ENCODE assay signal across 20 cellular contexts in genomic region chr5:139952464-139953070, GRCh38.
DNase-seq lines count a peak whose midpoint lies in the region; ATAC-seq, FAIRE-seq and TF ChIP-seq lines count a peak whose summit lies in the region.
"Had no signal": no experiment of that assay in that cellular context is flagged by ENCODE, and none has a peak within 500 bp of the region (broad histone marks: within the 10 kb centered on the region; RNA-seq: fewer than 3 reads in every experiment).

No MANE protein-coding gene starts in this region.

- peak overlapping the region; percentile 26 to 70 for H3K27ac ChIP-seq in breast epithelium
- H3K27ac ChIP-seq in mammary epithelial cell (ENCODE audit: insufficient read depth, low read depth, low read length), result no peak overlapping the region
- H3K27ac ChIP-seq in H1 (ENCODE audit: low read depth, low read length), result no peak overlapping the region
- H3K27ac ChIP-seq in OCI-LY7 (ENCODE audit: low read depth, low read length, poor library complexity, severe bottlenecking), result no peak overlapping the region
- no peak overlapping the region for H3K27ac ChIP-seq in foreskin keratinocyte
- H3K27ac ChIP-seq: A549, Peyer's patch had no signal

- H3K27me3 Mint-ChIP-seq in osteocyte (ENCODE audit: unreplicated experiment), result peaks cover 64% of the 10 kb centered on the region

- no peaks in the 10 kb centered on the region for H4K20me1 ChIP-seq in mammary epithelial cell (ENCODE audit: insufficient read depth, low read length)
- no peaks in the 10 kb centered on the region for H4K20me1 ChIP-seq in H1 (replicated peaks in 1 of 2; ENCODE audit: control insufficient read depth in 1 of 2, insufficient read depth in 2 of 2, low read length in 2 of 2)
- no peaks in the 10 kb centered on the region for H4K20me1 ChIP-seq in OCI-LY7 (ENCODE audit: insufficient read depth, low read length)

- no peak overlapping the region for H3K4me3 Mint-ChIP-seq in osteocyte (ENCODE audit: unreplicated experiment)
- H3K4me3 Mint-ChIP-seq: H9 had no signal

- in situ Hi-C loops in mammary epithelial cell (cut with MboI; ENCODE audit: low sequenced_read_pairs in 2 of 2), result no loop called here

- DNase-seq in breast epithelium (ENCODE audit: low spot score in 2 of 2), result no peak
- DNase-seq in mammary epithelial cell, result no peak
- no peak for DNase-seq in H1 (ENCODE audit: low read depth in 1 of 2, low spot score in 2 of 2)
- peak; percentile 69 for DNase-seq in osteocyte (ENCODE audit: extremely low spot score, unreplicated experiment)
- no peak for DNase-seq in OCI-LY7 (ENCODE audit: low spot score)
- no peak for DNase-seq in foreskin keratinocyte
- DNase-seq: BE2C, DMS79, H9, KBM-7, MM.1S, NCI-H1092, NCI-H146, NCI-H2029, NCI-H748 treated with DMSO at 0.1 percent for 48 hours, Peyer's patch had no signal

- POLR2A ChIA-PET in H1 (lab: Charles Lee; ENCODE audit: partially characterized antibody) (no interaction called here), OCI-LY7 (lab: Charles Lee) (no interaction called here)

- dilution Hi-C loops in mammary epithelial cell (cut with HindIII; ENCODE audit: low sequenced_read_pairs), result no loop called here

- H3K27ac Mint-ChIP-seq in osteocyte (ENCODE audit: unreplicated experiment), result no peak overlapping the region

- H3K4me2 ChIP-seq in mammary epithelial cell (ENCODE audit: insufficient read depth, low read depth, low read length) (no peak overlapping the region), H1 (ENCODE audit: insufficient read depth in 1 of 2, low read depth in 2 of 2, low read length in 2 of 2) (no peak overlapping the region), OCI-LY7 (ENCODE audit: low read length) (no peak overlapping the region)
- H3K4me2 ChIP-seq: A549 had no signal

- no peak overlapping the region for H3K23ac ChIP-seq in H1 (ENCODE audit: insufficient read length)

- TF ChIP-seq CTCF in breast epithelium (IDR thresholded peaks at IDR 0.05), result no peak
- TF ChIP-seq CTCF in mammary epithelial cell (conservative IDR thresholded peaks at IDR 0.05 in 1 of 2, IDR thresholded peaks at IDR 0.05 in 1 of 2; ENCODE audit: extremely low read depth in 1 of 2, insufficient read depth in 1 of 2, low read depth in 1 of 2, low read length in 2 of 2), result no peak
- TF ChIP-seq CTCF in H1 (IDR thresholded peaks at IDR 0.05; ENCODE audit: control extremely low read depth in 1 of 3, insufficient read depth in 1 of 3, low read depth in 1 of 3, low read length in 3 of 3), result no peak
- TF ChIP-seq CTCF in osteocyte (IDR thresholded peaks at IDR 0.05), result no peak
- TF ChIP-seq CTCF in OCI-LY7 (conservative IDR thresholded peaks at IDR 0.05; ENCODE audit: low read length), result no peak
- TF ChIP-seq CTCF in foreskin keratinocyte (conservative IDR thresholded peaks at IDR 0.05), result no peak

- H2BK5ac ChIP-seq in H1 (ENCODE audit: low read depth, low read length), result no peak overlapping the region; the same call in 1 of the 2 replicates

- no peak overlapping the region for H2BK120ac ChIP-seq in H1 (replicated peaks; ENCODE audit: low read depth, low read length)

- no peak overlapping the region for H4K5ac ChIP-seq in H1 (ENCODE audit: insufficient read length, low read depth, low read length)

- no peaks in the 10 kb centered on the region for H3K9me2 ChIP-seq in OCI-LY7 (ENCODE audit: insufficient read depth, low read length)

- no peak for TF ChIP-seq RAD21 in H1 (IDR thresholded peaks at IDR 0.05 in 1 of 2, conservative IDR thresholded peaks at IDR 0.05 in 1 of 2; ENCODE audit: low read depth in 2 of 2, low read length in 2 of 2)

- TF ChIP-seq EP300 in H1 (IDR thresholded peaks at IDR 0.05; ENCODE audit: borderline replicate concordance in 1 of 2, low read depth in 2 of 2, low read length in 2 of 2), result no peak

- no peaks in the 10 kb centered on the region for H3K9me3 Mint-ChIP-seq in osteocyte (ENCODE audit: unreplicated experiment)
- H3K9me3 Mint-ChIP-seq: H9 had no signal

- H3K14ac ChIP-seq in H1 (ENCODE audit: insufficient read length), result no peak overlapping the region

- H3K27me3 ChIP-seq in breast epithelium, result no peaks in the 10 kb centered on the region
- H3K27me3 ChIP-seq in mammary epithelial cell (ENCODE audit: insufficient read depth, low read length), result no peaks in the 10 kb centered on the region
- H3K27me3 ChIP-seq in H1 (replicated peaks in 1 of 4; ENCODE audit: control insufficient read depth in 3 of 4, extremely low read depth in 1 of 4, insufficient read depth in 3 of 4, low read length in 3 of 4), result no peaks in the 10 kb centered on the region; a peak in 1 of 7 replicates
- H3K27me3 ChIP-seq in foreskin keratinocyte, result peaks cover 35% of the 10 kb centered on the region
- H3K27me3 ChIP-seq: BE2C, Peyer's patch had no signal

- 0 out of 2 replicates have a peak overlapping the region, but pooled peaks have one; percentile 4 for H3K18ac ChIP-seq in H1 (ENCODE audit: extremely low read depth, low read length)

- H4K91ac ChIP-seq in H1 (replicated peaks; ENCODE audit: insufficient read length, low read length), result no peak overlapping the region

- H3K9me3 ChIP-seq in breast epithelium (no peaks in the 10 kb centered on the region), mammary epithelial cell (replicated peaks; ENCODE audit: insufficient read depth, low read length) (no peaks in the 10 kb centered on the region), H1 (ENCODE audit: insufficient read depth in 2 of 2, low read depth in 1 of 2, low read length in 1 of 2) (no peaks in the 10 kb centered on the region), OCI-LY7 (ENCODE audit: low read length) (no peaks in the 10 kb centered on the region)
- H3K9me3 ChIP-seq: A549, BE2C, Peyer's patch had no signal

- CTCF ChIA-PET in mammary epithelial cell (lab: Charles Lee; ENCODE audit: low non-redundant PET), result no interaction called here
- CTCF ChIA-PET in H1 (lab: Charles Lee; ENCODE audit: partially characterized antibody), result interaction anchor here (0.5 to 11.6 kb wide), 7 partner anchors 10 to 165 kb away, joined by 3 to 156 read pairs (median 3); no protein-coding TSS in a partner anchor
- CTCF ChIA-PET in OCI-LY7 (lab: Charles Lee; ENCODE audit: unreplicated experiment), result no interaction called here

- no peak overlapping the region for H2AK5ac ChIP-seq in H1 (ENCODE audit: low read depth, low read length)

- no peak overlapping the region for H2BK12ac ChIP-seq in H1 (ENCODE audit: low read depth, low read length)

- no TSS peak for BruUV-seq in mammary epithelial cell (replicated peaks; lab: Mats Ljungman, UMichigan)
- no TSS peak for BruUV-seq in OCI-LY7 (replicated peaks; lab: Mats Ljungman, UMichigan)

- H3K79me2 ChIP-seq in mammary epithelial cell (ENCODE audit: insufficient read depth, low read length) (no peaks in the 10 kb centered on the region), H1 (ENCODE audit: control insufficient read depth in 1 of 2, insufficient read depth in 2 of 2, low read length in 2 of 2) (no peaks in the 10 kb centered on the region), OCI-LY7 (ENCODE audit: insufficient read depth, low read depth, low read length) (no peaks in the 10 kb centered on the region)

- intact Hi-C loops in breast epithelium (cut with DNase I; ENCODE audit: low total_unique reads) (no loop called here), mammary epithelial cell (cut with micrococcal nuclease) (no loop called here), OCI-LY7 (cut with micrococcal nuclease; ENCODE audit: unreplicated experiment) (no loop called here)

- peaks cover 0 to 15% of the 10 kb centered on the region in 2 donors for H3K4me1 ChIP-seq in breast epithelium
- no peaks in the 10 kb centered on the region for H3K4me1 ChIP-seq in mammary epithelial cell (ENCODE audit: insufficient read depth, low read length)
- peaks cover 2 to 19% (median 7%) of the 10 kb centered on the region in 4 experiments; a peak in 6 of 7 replicates for H3K4me1 ChIP-seq in H1 (replicated peaks in 1 of 4; ENCODE audit: control insufficient read depth in 3 of 4, insufficient read depth in 4 of 4, low read length in 3 of 4)
- H3K4me1 ChIP-seq in OCI-LY7 (ENCODE audit: insufficient read depth, low read length, poor library complexity, severe bottlenecking), result no peaks in the 10 kb centered on the region
- H3K4me1 ChIP-seq in foreskin keratinocyte, result no peaks in the 10 kb centered on the region
- H3K4me1 ChIP-seq: A549, BE2C, Peyer's patch had no signal

- no peaks in the 10 kb centered on the region for H3K36me3 Mint-ChIP-seq in osteocyte (ENCODE audit: unreplicated experiment)

- H3K4me1 Mint-ChIP-seq in osteocyte (ENCODE audit: unreplicated experiment), result no peaks in the 10 kb centered on the region

- no peak for FAIRE-seq in H1 (lab: Jason Lieb, UNC)
- FAIRE-seq: A549, GM12878 had no signal

- no peaks in the 10 kb centered on the region for H3K79me1 ChIP-seq in H1 (ENCODE audit: low read depth, low read length)

- no peak overlapping the region for H3K56ac ChIP-seq in H1 (replicated peaks; ENCODE audit: insufficient read length, low read depth, low read length)

- 76% methylated on average over 7 of the region's 13 CpGs for WGBS in mammary epithelial cell (ENCODE audit: low coverage, missing lambda C conversion rate)
- WGBS in H1 (ENCODE audit: extremely low coverage in 1 of 2, insufficient coverage in 1 of 2, insufficient read length in 1 of 2, insufficient replicate concordance in 2 of 2, low coverage in 1 of 2, low lambda C conversion rate in 2 of 2, missing lambda C conversion rate in 1 of 2), 2 experiments, result 88% methylated on average over 12 of the region's 13 CpGs; no CpG with 5 or more reads in 1 of the 2 experiments

- H3K23me2 ChIP-seq in H1 (ENCODE audit: low read depth, low read length), result peaks cover 3% of the 10 kb centered on the region; the same call in 1 of the 2 replicates

- ATAC-seq in foreskin keratinocyte (no peak), GM21367 (IDR thresholded peaks at IDR 0.05; ENCODE audit: unreplicated experiment) (no peak)
- ATAC-seq: A549, GM12878, SK-N-SH treated with all-trans-retinoic acid at 6 μM for 48 hours had no signal

- H3K4ac ChIP-seq in H1 (replicated peaks; ENCODE audit: insufficient read length, low read depth, low read length), result no peak overlapping the region

- TF ChIP-seq POLR2A in breast epithelium (IDR thresholded peaks at IDR 0.05) (no peak), H1 (IDR thresholded peaks at IDR 0.05; ENCODE audit: control extremely low read depth in 1 of 2, low read depth in 2 of 2, low read length in 2 of 2) (no peak)

- H3K4me3 ChIP-seq in breast epithelium (no peak overlapping the region), mammary epithelial cell (replicated peaks in 1 of 3; ENCODE audit: insufficient read depth in 1 of 3, low read depth in 2 of 3, low read length in 3 of 3) (no peak overlapping the region), H1 (ENCODE audit: extremely low read depth in 1 of 4, insufficient read depth in 2 of 4, low read depth in 3 of 4, low read length in 4 of 4) (no peak overlapping the region), OCI-LY7 (ENCODE audit: low read depth, low read length, poor library complexity, severe bottlenecking) (no peak overlapping the region)
- H3K4me3 ChIP-seq: A549, GM12878, Peyer's patch had no signal

- no peak overlapping the region for H3K9ac ChIP-seq in mammary epithelial cell (ENCODE audit: insufficient read depth, low read length)
- H3K9ac ChIP-seq in H1 (replicated peaks in 1 of 4; ENCODE audit: extremely low read depth in 1 of 4, low read depth in 3 of 4, low read length in 3 of 4), result no peak overlapping the region

- H2AFZ ChIP-seq in mammary epithelial cell (ENCODE audit: low read depth, low read length) (no peak overlapping the region), H1 (ENCODE audit: low read length) (no peak overlapping the region), OCI-LY7 (ENCODE audit: low read length) (no peak overlapping the region)

- no peaks in the 10 kb centered on the region for H3K36me3 ChIP-seq in breast epithelium
- H3K36me3 ChIP-seq in mammary epithelial cell (ENCODE audit: insufficient read depth, low read length), result no peaks in the 10 kb centered on the region
- H3K36me3 ChIP-seq in H1 (ENCODE audit: control insufficient read depth in 2 of 4, insufficient read depth in 4 of 4, low read length in 3 of 4), result no peaks in the 10 kb centered on the region
- H3K36me3 ChIP-seq in OCI-LY7 (ENCODE audit: insufficient read depth, low read length), result no peaks in the 10 kb centered on the region
- H3K36me3 ChIP-seq: BE2C, Peyer's patch had no signal

- H4K8ac ChIP-seq in H1 (ENCODE audit: extremely low read depth, insufficient read depth, low read length), result peak overlapping the region; percentile 0; the same call in 1 of the 2 replicates

- H2BK15ac ChIP-seq in H1 (ENCODE audit: low read length), result no peak overlapping the region

- H2BK20ac ChIP-seq in H1 (ENCODE audit: low read length), result no peak overlapping the region

Comparison
In these comparisons a context has a peak if more than half of its experiments do, and no peak if none do; other contexts are left out.
1. H3K27ac ChIP-seq: peak in breast epithelium (2 of 2); none in mammary epithelial cell (single experiment), H1 (single experiment), OCI-LY7 (single experiment) and foreskin keratinocyte (single experiment).